ENCODE assay signal across 8 cellular contexts in genomic region chr20:11890331-11891080, GRCh38. TPM values are rescaled to one million over a fixed set of nuclear protein-coding genes. Genes with fewer than 3 reads are reported as not detected.
DNase-seq lines count a peak whose midpoint lies in the region; ATAC-seq and TF ChIP-seq lines count a peak whose summit lies in the region.

No MANE protein-coding gene starts in this region.

- H3K4me3 ChIP-seq in GM12865 (ENCODE audit: low read depth, low read length), result no peak overlapping the region
- H3K4me3 ChIP-seq in WERI-Rb-1 (ENCODE audit: low read depth, low read length), result peak overlapping the region; percentile 87

- H3K27ac ChIP-seq in WERI-Rb-1, result peak overlapping the region; percentile 86

- H3K27me3 ChIP-seq in WERI-Rb-1 (ENCODE audit: insufficient read depth, low read depth, severe bottlenecking), result no peaks in the 10 kb centered on the region

- H3K36me3 ChIP-seq in WERI-Rb-1, result no peaks in the 10 kb centered on the region

- peak; percentile 1 for DNase-seq in GM12865 (ENCODE audit: low read depth)
- DNase-seq in NCI-H2081 treated with DMSO at 0.1 percent for 48 hours (lab: John Stamatoyannopoulos, UW), result peak; percentile 72
- DNase-seq in WERI-Rb-1, result peak; percentile 97
- DNase-seq in dedifferentiated amniotic fluid mesenchymal stem cell (ENCODE audit: extremely low spot score), result peak; percentile 77
- DNase-seq in left lobe of liver (ENCODE audit: low spot score), result peak; percentile 91
- DNase-seq in stimulated activated CD4-positive, alpha-beta T cell treated with anti-CD3 and anti-CD28 coated beads, Interleukin-15, amount 100 ng/mL, for 48 hours (ENCODE audit: low read depth in 2 of 2), result peak; percentile 41 to 60
- DNase-seq in OCI-M1 (lab: John Stamatoyannopoulos, UW), result no peak

- ATAC-seq in HG02870 (IDR thresholded peaks at IDR 0.05; ENCODE audit: unreplicated experiment) (peak; percentile 59), left lobe of liver (peak; percentile 95)

- no peaks in the 10 kb centered on the region for H3K9me3 ChIP-seq in WERI-Rb-1 (ENCODE audit: severe bottlenecking)

- TF ChIP-seq CTCF in GM12865 (IDR thresholded peaks at IDR 0.05; ENCODE audit: insufficient read depth, low read depth, low read length, missing control alignments), result no peak
- TF ChIP-seq CTCF in WERI-Rb-1 (IDR thresholded peaks at IDR 0.05; ENCODE audit: low read depth, low read length), result no peak

RNA-seq across cellular contexts. Expression of gene BTBD3, which starts 27.2 kb away (rescaled TPM):
- total RNA-seq in left lobe of liver, result 7.0 TPM
